In genomic region chr19:23273022-23273593, GRCh38 we compare ENCODE assay signal across 8 cellular contexts. TPM values are rescaled to one million over a fixed set of nuclear protein-coding genes. Genes with fewer than 3 reads are reported as not detected.
DNase-seq lines count a peak whose midpoint lies in the region; ATAC-seq and TF ChIP-seq lines count a peak whose summit lies in the region.

No MANE protein-coding gene starts in this region.

- TF ChIP-seq CTCF in astrocyte of the spinal cord (IDR thresholded peaks at IDR 0.05; ENCODE audit: low read depth, low read length) (no peak), kidney epithelial cell (IDR thresholded peaks at IDR 0.05; ENCODE audit: insufficient read depth, low read length, poor library complexity, severe bottlenecking) (no peak)

- peak overlapping the region; percentile 95 for H3K9ac ChIP-seq in BLaER1

- H3K4me2 ChIP-seq in BLaER1, result peak overlapping the region; percentile 90

- peaks cover 17% of the 10 kb centered on the region for H3K4me1 ChIP-seq in BLaER1

- H3K9me3 ChIP-seq in BLaER1, result no peaks in the 10 kb centered on the region

- in situ Hi-C loops in astrocyte of the spinal cord (cut with HindIII; ENCODE audit: low sequenced_read_pairs), result no loop called here

- ATAC-seq in HG03571 (IDR thresholded peaks at IDR 0.05; ENCODE audit: unreplicated experiment) (peak; percentile 4), HG03139 (IDR thresholded peaks at IDR 0.05; ENCODE audit: unreplicated experiment) (no peak), GM18520 (IDR thresholded peaks at IDR 0.05; ENCODE audit: unreplicated experiment) (no peak)

- H3K4me3 ChIP-seq in BLaER1, result peak overlapping the region; percentile 94
- H3K4me3 ChIP-seq in astrocyte of the spinal cord (ENCODE audit: low read depth, low read length), result peak overlapping the region; percentile 92
- peak overlapping the region; percentile 71 for H3K4me3 ChIP-seq in kidney epithelial cell (ENCODE audit: low read depth, low read length)

- DNase-seq in astrocyte of the spinal cord (ENCODE audit: low read depth, low spot score) (peak; percentile 22), kidney epithelial cell (ENCODE audit: low read depth) (no peak), substantia nigra (lab: John Stamatoyannopoulos, UW) (peak in 2 of 49 donors; percentile 31 to 34), NK-92 (lab: John Stamatoyannopoulos, UW; ENCODE audit: unreplicated experiment) (no peak)

- H4K20me1 ChIP-seq in BLaER1, result no peaks in the 10 kb centered on the region; the same call in 1 of the 2 replicates

- H3K27me3 ChIP-seq in BLaER1 (no peaks in the 10 kb centered on the region), kidney epithelial cell (ENCODE audit: control insufficient read depth, insufficient read depth, low read length) (no peaks in the 10 kb centered on the region)

- peaks cover 42% of the 10 kb centered on the region for H3K36me3 ChIP-seq in BLaER1
- no peaks in the 10 kb centered on the region for H3K36me3 ChIP-seq in kidney epithelial cell (ENCODE audit: control insufficient read depth, insufficient read depth, low read length)

- H3K27ac ChIP-seq in BLaER1 (peak overlapping the region; percentile 92), substantia nigra (ENCODE audit: low read depth, low read length, poor library complexity, severe bottlenecking) (peak overlapping the region; percentile 88)

RNA-seq across cellular contexts. Expression of gene ZNF724, which starts 22.9 kb away (rescaled TPM):
- total RNA-seq in kidney epithelial cell, result 4.7 and 7.6 TPM in 2 replicates
